9 cellular contexts compared by ENCODE assay signal in the genomic region with DNA sequence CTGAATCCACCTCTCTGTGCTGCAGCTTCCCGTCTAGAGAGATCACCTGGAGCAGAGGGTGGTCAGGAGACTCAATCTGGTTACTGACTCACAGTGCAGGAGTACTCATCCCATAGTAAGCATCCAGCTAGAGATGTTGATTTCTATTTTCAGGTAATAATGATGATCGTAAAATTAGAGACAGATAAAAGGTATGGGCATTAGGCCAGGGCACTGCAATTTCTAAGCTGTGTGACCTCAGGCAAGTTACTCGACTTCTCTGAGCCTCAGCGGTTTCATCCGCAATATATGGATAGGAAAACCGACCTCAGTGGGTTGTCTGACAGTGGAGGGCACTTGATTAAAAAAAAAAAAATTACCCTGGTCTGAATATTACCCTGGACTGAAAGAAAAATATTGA. TPM values are rescaled to one million over a fixed set of nuclear protein-coding genes. Genes with fewer than 3 reads are reported as not detected.
"Had no signal": no experiment of that assay in that cellular context is flagged by ENCODE, and none has a peak within 500 bp of the region (broad histone marks: within the 10 kb centered on the region; RNA-seq: fewer than 3 reads in every experiment).

No MANE protein-coding gene starts in this region.

- ATAC-seq: GM23338 had no signal

- H3K27ac ChIP-seq: HL-60 had no signal

- H2AFZ ChIP-seq: GM23338 had no signal

- DNase-seq: H9, HCEC 1CT, HFFc6 had no signal

- H3K4me3 ChIP-seq: GM23338 had no signal

- FAIRE-seq: H1, H54 had no signal

- H3K4me2 ChIP-seq: GM23338 had no signal

RNA-seq across cellular contexts. Expression of gene PNPLA3, which starts 17.8 kb away (rescaled TPM):
- polyA plus RNA-seq: IgD-negative memory B cell had no signal

RNA-seq across cellular contexts. Expression of gene PNPLA5, which starts 49.6 kb away (rescaled TPM):
- total RNA-seq: HFFc6, HT1080 had no signal
- polyA plus RNA-seq: IgD-negative memory B cell had no signal
